In the genomic region with DNA sequence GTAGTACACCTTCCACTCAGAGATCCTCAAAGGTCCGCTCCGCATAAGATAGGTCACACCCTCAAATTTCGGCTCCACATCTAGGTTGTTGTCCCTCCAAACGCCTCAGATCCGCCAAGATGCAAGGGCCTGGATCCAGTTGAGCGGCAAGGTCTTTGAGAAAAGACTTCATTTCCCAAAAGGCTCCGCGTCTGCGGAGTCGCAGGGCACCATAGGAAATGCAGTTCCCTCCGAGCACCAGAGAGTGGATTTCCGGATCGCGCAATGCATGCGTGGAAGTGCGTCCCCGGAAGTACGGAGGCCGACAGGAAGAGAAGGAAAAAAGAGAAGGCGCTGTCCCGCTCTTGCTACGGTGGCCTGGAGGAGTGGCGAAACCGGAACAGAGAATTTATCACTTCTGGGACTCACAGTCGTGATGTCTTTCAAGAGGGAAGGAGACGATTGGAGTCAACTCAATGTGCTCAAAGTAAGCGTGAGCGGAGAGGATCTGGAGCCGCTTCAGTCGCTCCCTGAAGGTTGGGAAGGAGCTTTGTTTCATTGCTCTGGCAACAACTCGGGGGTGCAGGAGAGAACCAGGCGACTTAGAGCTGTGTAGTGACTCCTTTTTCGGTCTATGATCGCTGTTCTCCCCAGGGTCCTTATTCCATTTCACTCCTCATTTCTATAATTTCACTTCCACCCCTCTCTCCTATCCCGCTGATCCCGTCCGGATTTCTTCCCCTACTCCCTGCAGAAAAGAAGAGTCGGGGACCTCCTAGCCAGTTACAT, we compare ENCODE assay signal across 8 cellular contexts.
DNase-seq lines count a peak whose midpoint lies in the region; ATAC-seq and TF ChIP-seq lines count a peak whose summit lies in the region.

A gene with protein sequence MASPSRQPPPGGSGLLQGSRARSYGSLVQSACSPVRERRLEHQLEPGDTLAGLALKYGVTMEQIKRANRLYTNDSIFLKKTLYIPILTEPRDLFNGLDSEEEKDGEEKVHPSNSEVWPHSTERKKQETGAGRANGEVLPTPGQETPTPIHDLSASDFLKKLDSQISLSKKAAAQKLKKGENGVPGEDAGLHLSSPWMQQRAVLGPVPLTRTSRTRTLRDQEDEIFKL (minus strand): TSS at position 165 of the 768 bp plus-strand sequence. CDS start 644 bp downstream, outside the sequence.
A gene with protein sequence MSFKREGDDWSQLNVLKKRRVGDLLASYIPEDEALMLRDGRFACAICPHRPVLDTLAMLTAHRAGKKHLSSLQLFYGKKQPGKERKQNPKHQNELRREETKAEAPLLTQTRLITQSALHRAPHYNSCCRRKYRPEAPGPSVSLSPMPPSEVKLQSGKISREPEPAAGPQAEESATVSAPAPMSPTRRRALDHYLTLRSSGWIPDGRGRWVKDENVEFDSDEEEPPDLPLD (plus strand): TSS at position 407 of the 768 bp plus-strand sequence. CDS start 9 bp downstream, at position 416.

- H3K9ac ChIP-seq in SK-N-MC (ENCODE audit: insufficient read length), result peak within 1 kb of the TSS; percentile 91

- H3K4me3 ChIP-seq in GM06990 (replicated peaks; ENCODE audit: low read depth, low read length) (peak within 1 kb of the TSS; percentile 69), SK-N-MC (peak within 1 kb of the TSS; percentile 87)

- H3K36me3 ChIP-seq in GM06990 (ENCODE audit: control insufficient read depth, insufficient read depth, low read length) (peaks cover 11% of the 10 kb centered on the region), SK-N-MC (ENCODE audit: insufficient read depth, low read length) (peaks cover 20% of the 10 kb centered on the region)

- TF ChIP-seq CTCF in GM06990 (IDR thresholded peaks at IDR 0.05; ENCODE audit: insufficient read depth, low read length, poor library complexity, severe bottlenecking), result no peak

- H3K27me3 Mint-ChIP-seq in activated naive CD4-positive, alpha-beta T cell treated with anti-CD3 and anti-CD28 coated beads, Interleukin-2, amount 50 U/mL, for 24 hours, result peaks cover 2% of the 10 kb centered on the region

- H3K4me1 Mint-ChIP-seq in activated naive CD4-positive, alpha-beta T cell treated with anti-CD3 and anti-CD28 coated beads, Interleukin-2, amount 50 U/mL, for 24 hours, result peaks cover 59% of the 10 kb centered on the region

- DNase-seq in GM06990 (ENCODE audit: extremely low read depth, insufficient read length) (peak; percentile 92), NCI-H1048 (lab: John Stamatoyannopoulos, UW) (peak; percentile 98), SK-N-MC (ENCODE audit: low read depth, low spot score) (peak; percentile 98), globus pallidus (ENCODE audit: low spot score) (peak; percentile 98), non-pigmented ciliary epithelial cell (ENCODE audit: low read depth) (peak; percentile 95), substantia nigra (lab: John Stamatoyannopoulos, UW) (peak; percentile 73 to 98 (median 95))

- H3K27ac ChIP-seq in SK-N-MC, result peak within 1 kb of the TSS; percentile 79
- peak within 1 kb of the TSS; percentile 88 for H3K27ac ChIP-seq in substantia nigra (ENCODE audit: low read depth, low read length, poor library complexity, severe bottlenecking)

- H3K9me3 Mint-ChIP-seq in activated naive CD4-positive, alpha-beta T cell treated with anti-CD3 and anti-CD28 coated beads, Interleukin-2, amount 50 U/mL, for 24 hours, result no peaks in the 10 kb centered on the region

- no peaks in the 10 kb centered on the region for H3K9me3 ChIP-seq in SK-N-MC (ENCODE audit: low read depth, low read length)

- peaks cover 14% of the 10 kb centered on the region for H3K36me3 Mint-ChIP-seq in activated naive CD4-positive, alpha-beta T cell treated with anti-CD3 and anti-CD28 coated beads, Interleukin-2, amount 50 U/mL, for 24 hours

- H3K27ac Mint-ChIP-seq in activated naive CD4-positive, alpha-beta T cell treated with anti-CD3 and anti-CD28 coated beads, Interleukin-2, amount 50 U/mL, for 24 hours, result peak within 1 kb of the TSS; percentile 99

- no peaks in the 10 kb centered on the region for H3K27me3 ChIP-seq in GM06990 (replicated peaks; ENCODE audit: control insufficient read depth, insufficient read depth, low read length)

- peak; percentile 88 for ATAC-seq in HG02571 (IDR thresholded peaks at IDR 0.05; ENCODE audit: unreplicated experiment)

- peak within 1 kb of the TSS; percentile 98 for H3K4me3 Mint-ChIP-seq in activated naive CD4-positive, alpha-beta T cell treated with anti-CD3 and anti-CD28 coated beads, Interleukin-2, amount 50 U/mL, for 24 hours

Comparison
In these comparisons a context has a peak if more than half of its experiments do, and no peak if none do; other contexts are left out.
1. Peak in every context shown above with its lines: DNase-seq, ATAC-seq, H3K4me3 ChIP-seq and H3K27ac ChIP-seq.